8 cellular contexts compared by ENCODE assay signal in the genomic region with DNA sequence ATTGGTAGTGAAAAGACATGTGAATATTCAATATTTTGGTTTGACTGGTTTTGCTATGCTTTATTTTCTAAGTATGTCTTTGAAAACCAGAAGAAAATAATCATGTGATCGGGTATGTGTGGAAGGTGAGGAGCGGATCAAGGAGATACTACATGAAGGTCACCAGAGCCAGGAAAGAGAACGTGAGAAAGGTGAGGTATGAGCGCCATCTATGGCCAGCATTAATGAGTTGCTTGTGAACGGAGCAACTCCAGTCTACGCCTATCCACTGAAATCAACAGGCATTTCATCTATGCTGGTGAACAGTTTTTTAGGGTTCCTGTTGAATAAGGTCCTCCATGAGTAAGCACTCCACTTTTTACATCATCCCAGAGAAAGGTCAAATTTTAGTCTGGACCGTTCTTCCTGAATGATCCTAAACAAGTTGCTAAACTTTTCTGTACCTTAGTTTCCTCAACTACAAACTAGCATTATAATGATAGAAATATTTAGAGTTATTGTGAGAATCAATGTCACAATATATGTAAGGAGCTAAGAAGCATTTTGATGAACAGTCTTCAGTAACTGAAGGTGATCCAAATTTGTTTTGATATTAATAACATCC.
A peak's percentile ranks its signal among the peaks of the same experiment; 100 is the strongest.
DNase-seq lines count a peak whose midpoint lies in the region; ATAC-seq lines count a peak whose summit lies in the region.

No MANE protein-coding gene starts in this region.

- peak; percentile 68 for DNase-seq in DMS53 (lab: John Stamatoyannopoulos, UW)
- peak; percentile 1 for DNase-seq in HPDE6-E6E7 (ENCODE audit: extremely low spot score)
- DNase-seq in NOMO-1 treated with DMSO at 0.1 percent for 48 hours (lab: John Stamatoyannopoulos, UW; ENCODE audit: unreplicated experiment) = peak; percentile 55
- peak; percentile 65 for DNase-seq in ecto neural progenitor cell (ENCODE audit: low spot score)
- DNase-seq in midbrain (lab: John Stamatoyannopoulos, UW) = peak; percentile 50
- no peak for DNase-seq in stimulated activated CD4-positive, alpha-beta T cell treated with anti-CD3 and anti-CD28 coated beads, Interleukin-4, amount 100 ng/mL, for 24 hours
- DNase-seq in ureter (ENCODE audit: low spot score) = no peak

- peak; percentile 96 for ATAC-seq in GM21360 (IDR thresholded peaks at IDR 0.05; ENCODE audit: unreplicated experiment)

Comparison
In these comparisons a context has a peak if more than half of its experiments do, and no peak if none do; other contexts are left out.
1. DNase-seq: peak in DMS53 (single experiment), HPDE6-E6E7 (single experiment), NOMO-1 treated with DMSO at 0.1 percent for 48 hours (single experiment), ecto neural progenitor cell (single experiment) and midbrain (single experiment); none in stimulated activated CD4-positive, alpha-beta T cell treated with anti-CD3 and anti-CD28 coated beads, Interleukin-4, amount 100 ng/mL, for 24 hours (single experiment) and ureter (single experiment).